ENCODE assay signal across 1 cellular context in genomic region chr6:4759997-4760396, GRCh38.
TF ChIP-seq lines count a peak whose summit lies in the region.

No MANE protein-coding gene starts in this region.

TF ChIP-seq in IMR-90, 13 proteins besides CTCF, POLR2A, EP300 and RAD21 (continued from another document):
- TF ChIP-seq CEBPB (IDR thresholded peaks at IDR 0.05; ENCODE audit: low read depth, low read length) (no peak), RFX5 (IDR thresholded peaks at IDR 0.05; ENCODE audit: low read depth, low read length) (no peak), MAFK (IDR thresholded peaks at IDR 0.05; ENCODE audit: low read depth, low read length) (no peak; the same call in 1 of the 2 replicates)
